In genomic region chr7:134541501-134542194, GRCh38 we compare ENCODE assay signal across 1 cellular context. TPM values are rescaled to one million over a fixed set of nuclear protein-coding genes. Genes with fewer than 3 reads are reported as not detected.
"Had no signal": no experiment of that assay in that cellular context is flagged by ENCODE, and none has a peak within 500 bp of the region (broad histone marks: within the 10 kb centered on the region; RNA-seq: fewer than 3 reads in every experiment).

No MANE protein-coding gene starts in this region.

RNA-seq across cellular contexts. Expression of gene AKR1B15, which starts 7.3 kb away (rescaled TPM):
- total RNA-seq: MCF 10A had no signal
